Comparison of ENCODE assay signal across 15 cellular contexts in genomic region chr4:38563703-38564490, GRCh38.
DNase-seq lines count a peak whose midpoint lies in the region; ATAC-seq, FAIRE-seq and TF ChIP-seq lines count a peak whose summit lies in the region.
"Had no signal": no experiment of that assay in that cellular context is flagged by ENCODE, and none has a peak within 500 bp of the region (broad histone marks: within the 10 kb centered on the region; RNA-seq: fewer than 3 reads in every experiment).

No MANE protein-coding gene starts in this region.

- no peak overlapping the region for H3K4me3 ChIP-seq in left ventricle myocardium inferior
- no peak overlapping the region for H3K4me3 ChIP-seq in upper lobe of left lung

- H3K36me3 Mint-ChIP-seq in natural killer cell, result no peaks in the 10 kb centered on the region

- no peaks in the 10 kb centered on the region for H3K27me3 ChIP-seq in left ventricle myocardium inferior (ENCODE audit: low read depth)
- H3K27me3 ChIP-seq in upper lobe of left lung, result no peaks in the 10 kb centered on the region

- H3K27ac ChIP-seq in left ventricle myocardium inferior (replicated peaks) (peak overlapping the region; percentile 23), upper lobe of left lung (peak overlapping the region; percentile 6 to 56 (median 38))

- no peaks in the 10 kb centered on the region for H3K36me3 ChIP-seq in left ventricle myocardium inferior
- no peaks in the 10 kb centered on the region for H3K36me3 ChIP-seq in upper lobe of left lung

- H3K9me3 ChIP-seq in left ventricle myocardium inferior (replicated peaks), result no peaks in the 10 kb centered on the region
- no peaks in the 10 kb centered on the region for H3K9me3 ChIP-seq in upper lobe of left lung

- no peak for FAIRE-seq in GM19239 (lab: Jason Lieb, UNC)
- FAIRE-seq: A204.1, islet of Langerhans, TTC549 had no signal

- peaks cover 44% of the 10 kb centered on the region for H3K4me1 ChIP-seq in left ventricle myocardium inferior
- H3K4me1 ChIP-seq in upper lobe of left lung, result peaks cover 18 to 41% (median 28%) of the 10 kb centered on the region in 4 donors

- TF ChIP-seq CTCF in left ventricle myocardium inferior (IDR thresholded peaks at IDR 0.05; ENCODE audit: borderline replicate concordance) (no peak), upper lobe of left lung (IDR thresholded peaks at IDR 0.05) (no peak), natural killer cell (IDR thresholded peaks at IDR 0.05) (no peak)

- no peaks in the 10 kb centered on the region for H3K9me3 Mint-ChIP-seq in natural killer cell
- H3K9me3 Mint-ChIP-seq: activated T-cell treated with anti-CD3 and anti-CD28 coated beads, Interleukin-2, amount 50 U/mL, for 4 hours had no signal

- peaks cover 0 to 13% of the 10 kb centered on the region in 2 donors for H3K4me1 Mint-ChIP-seq in natural killer cell

- no peak for DNase-seq in left ventricle myocardium inferior
- no peak for DNase-seq in left cardiac atrium
- DNase-seq in SHP77 treated with DMSO at 0.1 percent for 48 hours (lab: John Stamatoyannopoulos, UW), result peak; percentile 56
- peak; percentile 48 to 72 for DNase-seq in hippocampal formation (lab: John Stamatoyannopoulos, UW)
- DNase-seq in upper lobe of left lung, result no peak
- no peak for DNase-seq in SIG-M5 treated with dmso at 0.1 percent for 504 hours (lab: John Stamatoyannopoulos, UW; ENCODE audit: unreplicated experiment)
- no peak for DNase-seq in GM19239 (ENCODE audit: insufficient read length, low spot score)
- DNase-seq in natural killer cell, result no peak
- DNase-seq: activated T-cell treated with anti-CD3 and anti-CD28 coated beads, Interleukin-2, amount 50 U/mL, for 4 hours; NCI-H1048; RPMI8226; stimulated activated CD4-positive, alpha-beta T cell treated with anti-CD3 and anti-CD28 coated beads, Interleukin-4, amount 100 ng/mL, for 4 hours had no signal

- no peak for ATAC-seq in left cardiac atrium
- ATAC-seq in upper lobe of left lung (ENCODE audit: low FRiP score in 2 of 2), result no peak
- ATAC-seq in natural killer cell, result no peak
- ATAC-seq: activated T-cell treated with anti-CD3 and anti-CD28 coated beads, Interleukin-2, amount 50 U/mL, for 4 hours had no signal

- TF ChIP-seq EP300 in upper lobe of left lung (IDR thresholded peaks at IDR 0.05), result no peak

- H3K27ac Mint-ChIP-seq in natural killer cell, result no peak overlapping the region

- peaks cover 0 to 8% of the 10 kb centered on the region in 2 donors for H3K27me3 Mint-ChIP-seq in natural killer cell (ENCODE audit: low read depth in 2 of 2)

- WGBS in upper lobe of left lung, 2 donors, result 65 to 66% methylated on average over 9 of the region's 9 CpGs

- no peak overlapping the region for H3K4me3 Mint-ChIP-seq in natural killer cell
- H3K4me3 Mint-ChIP-seq: activated T-cell treated with anti-CD3 and anti-CD28 coated beads, Interleukin-2, amount 50 U/mL, for 4 hours had no signal

- intact Hi-C loops in left ventricle myocardium inferior (cut with micrococcal nuclease) (no loop called here), left cardiac atrium (cut with DNase I) (no loop called here), natural killer cell (cut with micrococcal nuclease) (no loop called here)

- no peak for TF ChIP-seq POLR2A in upper lobe of left lung (IDR thresholded peaks at IDR 0.05)

Comparison
In these comparisons a context has a peak if more than half of its experiments do, and no peak if none do; other contexts are left out.
1. DNase-seq: peak in SHP77 treated with DMSO at 0.1 percent for 48 hours (single experiment) and hippocampal formation (2 of 2); none in left ventricle myocardium inferior (single experiment), left cardiac atrium (single experiment), upper lobe of left lung (0 of 2), SIG-M5 treated with dmso at 0.1 percent for 504 hours (single experiment), GM19239 (single experiment) and natural killer cell (single experiment).